9 cellular contexts compared by ENCODE assay signal in genomic region chr9:132409828-132410528, GRCh38. TPM values are rescaled to one million over a fixed set of nuclear protein-coding genes. Genes with fewer than 3 reads are reported as not detected.
DNase-seq lines count a peak whose midpoint lies in the region; ATAC-seq, FAIRE-seq and TF ChIP-seq lines count a peak whose summit lies in the region.
"Had no signal": no experiment of that assay in that cellular context is flagged by ENCODE, and none has a peak within 500 bp of the region (broad histone marks: within the 10 kb centered on the region; RNA-seq: fewer than 3 reads in every experiment).

TSS of gene CFAP77 (plus strand) at chr9:132410211. CDS start at chr9:132410272, 61 bp downstream.

- no peaks in the 10 kb centered on the region for H4K20me1 ChIP-seq in PC-9 (ENCODE audit: insufficient read depth)

- 20% methylated on average over 19 of the region's 69 CpGs for WGBS in A549 (ENCODE audit: missing lambda C conversion rate)
- WGBS in adrenal gland, 4 donors = 1% methylated on average over 7 to 69 of the region's 69 CpGs

- H3K27me3 ChIP-seq in PC-9 (ENCODE audit: insufficient read depth, low read depth) = peaks cover 55% of the 10 kb centered on the region
- peaks cover 47% of the 10 kb centered on the region for H3K27me3 ChIP-seq in adrenal gland
- H3K27me3 ChIP-seq in right atrium auricular region = peaks cover 0 to 8% of the 10 kb centered on the region in 2 donors

- H3K36me3 ChIP-seq in PC-9 (ENCODE audit: low read depth) (no peaks in the 10 kb centered on the region), adrenal gland (replicated peaks in 1 of 2) (no peaks in the 10 kb centered on the region), right atrium auricular region (no peaks in the 10 kb centered on the region)

- peak; percentile 38 to 48 for DNase-seq in A549 (ENCODE audit: low read depth in 1 of 2, low spot score in 1 of 2)
- DNase-seq in GM20000 (ENCODE audit: low spot score) = peak; percentile 69
- peak in 1 of 2 experiments; percentile 45 for DNase-seq in PC-9
- DNase-seq in adrenal gland = peak in 5 of 7 donors; percentile 19 to 40 (median 24)
- no peak for DNase-seq in right atrium auricular region (ENCODE audit: low spot score)
- DNase-seq in renal cortical epithelial cell (ENCODE audit: low read depth) = peak; percentile 14

- TF ChIP-seq CTCF in A549 (IDR thresholded peaks at IDR 0.05) (no peak), GM20000 (IDR thresholded peaks at IDR 0.05; ENCODE audit: extremely low read depth, missing control alignments) (no peak), PC-9 (conservative IDR thresholded peaks at IDR 0.05) (no peak), adrenal gland (IDR thresholded peaks at IDR 0.05) (no peak), right atrium auricular region (IDR thresholded peaks at IDR 0.05) (no peak)

- 0 out of 2 replicates have a peak, but pooled peaks cover 7% of the 10 kb centered on the region for H3F3A ChIP-seq in PC-9 (ENCODE audit: insufficient read depth, low read depth)

- CTCF ChIA-PET in A549 (lab: Yijun Ruan, JAX) (interaction anchor here (0.9 to 3.0 kb wide), 10 partner anchors 94 to 393 kb away, joined by 3 to 12 read pairs (median 3); no protein-coding TSS in a partner anchor), PC-9 (lab: Charles Lee) (interaction anchor here (0.7 kb wide), 1 partner anchor 612 kb away, joined by 9 read pairs; no protein-coding TSS in a partner anchor)

- H3K4me2 ChIP-seq in A549 (peak within 1 kb of the TSS; percentile 92), PC-9 (peak within 1 kb of the TSS; percentile 58)

- H3K9me3 ChIP-seq in A549 = peaks cover 15% of the 10 kb centered on the region
- no peaks in the 10 kb centered on the region for H3K9me3 ChIP-seq in PC-9 (ENCODE audit: insufficient read depth, low read depth)
- no peaks in the 10 kb centered on the region for H3K9me3 ChIP-seq in adrenal gland (replicated peaks in 1 of 3)
- no peaks in the 10 kb centered on the region for H3K9me3 ChIP-seq in right atrium auricular region

- H3K4me3 ChIP-seq in A549 (peak within 1 kb of the TSS; percentile 44), PC-9 (0 out of 2 replicates have a peak within 1 kb of the TSS, but pooled peaks have one; percentile 29), adrenal gland (peak within 1 kb of the TSS in 1 of 4 donors; percentile 44), right atrium auricular region (peak within 1 kb of the TSS; percentile 51 to 57)

- intact Hi-C loops in PC-9 (cut with micrococcal nuclease; ENCODE audit: unreplicated experiment) = loop anchor here (2.0 to 10.0 kb wide), 2 partner anchors 97 to 495 kb away; no protein-coding TSS in a partner anchor
- intact Hi-C loops in adrenal gland (cut with DNase I) = loop anchor here (5.0 to 10.0 kb wide), 2 partner anchors 162 to 165 kb away; no protein-coding TSS in a partner anchor

- no peak for TF ChIP-seq POLR2A in A549 (IDR thresholded peaks at IDR 0.05; ENCODE audit: low read length)
- TF ChIP-seq POLR2A in adrenal gland (IDR thresholded peaks at IDR 0.05) = no peak

- POLR2A ChIA-PET in A549 (lab: Yijun Ruan, JAX) (no interaction called here), PC-9 (lab: Charles Lee; ENCODE audit: unreplicated experiment) (interaction anchor here (0.6 to 0.7 kb wide), 2 partner anchors 192 to 241 kb away, joined by 3 to 5 read pairs; no protein-coding TSS in a partner anchor)

- FAIRE-seq in A549 (lab: Jason Lieb, UNC) = no peak
- FAIRE-seq: islet of Langerhans had no signal

- peaks cover 16% of the 10 kb centered on the region for H3K79me2 ChIP-seq in PC-9 (ENCODE audit: low read depth)

- no peak for TF ChIP-seq RAD21 in A549 (conservative IDR thresholded peaks at IDR 0.05 in 1 of 2, IDR thresholded peaks at IDR 0.05 in 1 of 2)

- TF ChIP-seq EP300 in A549 (IDR thresholded peaks at IDR 0.05) = no peak

- H3K27ac ChIP-seq in A549 (peak within 1 kb of the TSS; percentile 47 to 86; a peak in 4 of 6 replicates), PC-9 (no peak within 1 kb of the TSS), adrenal gland (no peak within 1 kb of the TSS), right atrium auricular region (peak within 1 kb of the TSS; percentile 77 to 88)

- ATAC-seq in A549 (peak; percentile 53 to 72; a peak in 5 of 6 replicates), GM18873 (IDR thresholded peaks at IDR 0.05; ENCODE audit: low FRiP score, unreplicated experiment) (no peak), HG03460 (IDR thresholded peaks at IDR 0.05; ENCODE audit: unreplicated experiment) (no peak)

- no TSS peak for BruUV-seq in PC-9 (replicated peaks; lab: Mats Ljungman, UMichigan)

- peak within 1 kb of the TSS; percentile 69; the same call in 1 of the 2 replicates for H2AFZ ChIP-seq in PC-9

- H3K9me2 ChIP-seq in PC-9 (ENCODE audit: insufficient read depth) = no peaks in the 10 kb centered on the region

- peaks cover 15% of the 10 kb centered on the region for H3K4me1 ChIP-seq in A549
- H3K4me1 ChIP-seq in PC-9 (replicated peaks; ENCODE audit: insufficient read depth) = peaks cover 12% of the 10 kb centered on the region; the same call in 1 of the 2 replicates
- peaks cover 8 to 35% of the 10 kb centered on the region in 2 donors for H3K4me1 ChIP-seq in adrenal gland (replicated peaks in 1 of 2)
- peaks cover 0 to 55% of the 10 kb centered on the region in 2 donors for H3K4me1 ChIP-seq in right atrium auricular region

TF ChIP-seq in A549, 52 proteins besides CTCF, POLR2A, EP300 and RAD21:
- no peak for TF ChIP-seq CHD4 (IDR thresholded peaks at IDR 0.05; ENCODE audit: borderline replicate concordance)
- TF ChIP-seq BHLHE40 (IDR thresholded peaks at IDR 0.05; ENCODE audit: low read depth, low read length) = peak; percentile 66
- TF ChIP-seq GATA3 (IDR thresholded peaks at IDR 0.05; ENCODE audit: borderline replicate concordance) = peak; percentile 49; the same call in 1 of the 2 replicates

RNA-seq across cellular contexts. Expression of gene CFAP77, which starts in this region (rescaled TPM):
- polyA plus RNA-seq in A549 (2011; rRNA removed) (0.05 TPM in 1 of 2 replicates, not detected in the other), A549 (2017; fragmentation: RNase III; extraction: RNeasy Plus Mini Kit Qiagen cat#74134 plus additional on column Dnase treatment) (not detected in 3 replicates), adrenal gland (not detected)
- 0.04 TPM in 1 of 2 replicates, not detected in the other for polyA plus RNA-seq in A549 (2012; cell fraction: cytosol; rRNA removed)
- not detected in 2 replicates for polyA plus RNA-seq in A549 (2012; cell fraction: nucleus; rRNA removed)
- polyA minus RNA-seq in A549 (2011; rRNA and poly(A)+ RNA removed) = not detected in 2 replicates
- total RNA-seq in PC-9 (2021) (not detected in 2 replicates), adrenal gland (not detected), right atrium auricular region (1 to 10 TPM; 3.3 to 8.6 TPM), renal cortical epithelial cell (0.10 TPM in 1 of 2 replicates, not detected in the other)

Comparison
In these comparisons a context has a peak if more than half of its experiments do, and no peak if none do; other contexts are left out.
1. Peak in DNase-seq, ATAC-seq, H3K4me3 ChIP-seq, H3K27ac ChIP-seq and H3K4me2 ChIP-seq in A549; RNA of the gene not detected or under 1 TPM.
2. Peak in DNase-seq in adrenal gland; RNA of the gene not detected or under 1 TPM.
3. Peak in DNase-seq in renal cortical epithelial cell; RNA of the gene not detected or under 1 TPM.
4. H3K27ac ChIP-seq: peak in right atrium auricular region (2 of 2); none in PC-9 (single experiment) and adrenal gland (0 of 5).